In the genomic region with DNA sequence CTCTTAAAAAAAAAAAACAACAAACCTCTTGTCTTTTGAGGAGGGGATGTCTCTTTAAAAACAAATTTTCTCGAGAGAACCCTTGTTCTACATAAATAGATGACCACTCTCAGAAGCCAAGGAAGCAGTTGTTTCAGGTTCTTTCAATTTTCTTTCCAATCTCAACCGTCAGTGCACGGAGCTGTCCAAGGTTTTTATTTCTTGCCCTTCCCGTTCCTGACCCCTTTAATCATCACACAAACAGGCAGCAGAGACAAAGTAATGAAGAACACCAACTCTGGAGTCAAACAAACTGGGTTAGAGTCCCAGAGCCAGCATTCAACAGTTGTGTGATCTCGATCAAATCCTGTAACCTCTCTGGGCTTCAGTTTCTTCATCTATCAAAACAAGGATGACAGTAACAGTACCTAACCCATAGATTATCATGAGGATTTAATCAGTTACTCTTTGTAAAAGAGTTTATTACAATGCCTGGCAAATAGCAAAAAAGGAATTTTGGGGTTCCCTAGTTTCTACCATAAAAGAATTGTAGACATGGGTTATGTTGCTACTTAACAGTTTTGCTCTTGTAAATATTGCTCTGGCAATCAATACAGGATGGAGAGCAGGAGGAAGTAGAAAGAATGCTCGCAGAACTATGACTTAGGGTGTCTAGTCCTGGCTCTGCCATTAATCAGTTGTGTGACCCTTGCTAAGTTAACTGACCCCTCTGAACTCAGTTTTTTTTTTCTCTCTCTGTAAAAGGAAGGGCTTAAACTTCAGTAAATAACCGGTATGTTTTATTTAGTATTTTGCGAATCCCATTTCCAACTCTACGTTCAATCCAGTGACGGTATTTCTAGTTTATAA, we compare ENCODE assay signal across 9 cellular contexts. TPM values are rescaled to one million over a fixed set of nuclear protein-coding genes. Genes with fewer than 3 reads are reported as not detected.
DNase-seq lines count a peak whose midpoint lies in the region; ATAC-seq and TF ChIP-seq lines count a peak whose summit lies in the region.
"Had no signal": no experiment of that assay in that cellular context is flagged by ENCODE, and none has a peak within 500 bp of the region (broad histone marks: within the 10 kb centered on the region; RNA-seq: fewer than 3 reads in every experiment).

No MANE protein-coding gene starts in this region.

- no peak overlapping the region for H2AFZ ChIP-seq in GM23248
- no peak overlapping the region for H2AFZ ChIP-seq in MM.1S (ENCODE audit: low read length)

- H3K27me3 Mint-ChIP-seq in activated naive CD8-positive, alpha-beta T cell treated with anti-CD3 and anti-CD28 coated beads, Interleukin-2, amount 10 ng/mL, durations not matched to agents 7 days and 5 days = peaks cover 16% of the 10 kb centered on the region

- H3K27ac ChIP-seq in GM23248 (no peak overlapping the region), MM.1S (ENCODE audit: low read length) (no peak overlapping the region)

- H3F3A ChIP-seq in GM23248 (ENCODE audit: insufficient read depth) (peaks cover 26% of the 10 kb centered on the region), MM.1S (ENCODE audit: insufficient read depth, low read length) (no peaks in the 10 kb centered on the region)

- H3K36me3 Mint-ChIP-seq in activated naive CD8-positive, alpha-beta T cell treated with anti-CD3 and anti-CD28 coated beads, Interleukin-2, amount 10 ng/mL, durations not matched to agents 7 days and 5 days = peaks cover 6% of the 10 kb centered on the region

- H3K9ac ChIP-seq in GM23248 = no peak overlapping the region
- H3K9ac ChIP-seq in MM.1S (ENCODE audit: low read length) = no peak overlapping the region

- no peak for ATAC-seq in activated naive CD8-positive, alpha-beta T cell treated with anti-CD3 and anti-CD28 coated beads, Interleukin-2, amount 10 ng/mL, durations not matched to agents 7 days and 5 days (ENCODE audit: low read depth)
- no peak for ATAC-seq in GM21515 (IDR thresholded peaks at IDR 0.05; ENCODE audit: unreplicated experiment)

- H3K9me2 ChIP-seq in GM23248 (ENCODE audit: insufficient read depth) = no peaks in the 10 kb centered on the region
- no peaks in the 10 kb centered on the region for H3K9me2 ChIP-seq in MM.1S (replicated peaks; ENCODE audit: insufficient read depth, low read length)

- no peak overlapping the region for H3K27ac Mint-ChIP-seq in activated naive CD8-positive, alpha-beta T cell treated with anti-CD3 and anti-CD28 coated beads, Interleukin-2, amount 10 ng/mL, durations not matched to agents 7 days and 5 days

- DNase-seq in A172 (ENCODE audit: low spot score) = peak; percentile 29
- peak; percentile 64 for DNase-seq in GM23248
- no peak for DNase-seq in activated naive CD8-positive, alpha-beta T cell treated with anti-CD3 and anti-CD28 coated beads, Interleukin-2, amount 10 ng/mL, durations not matched to agents 7 days and 5 days
- peak; percentile 36 for DNase-seq in kidney glomerular epithelial cell (lab: John Stamatoyannopoulos, UW)
- no peak for DNase-seq in MM.1S
- DNase-seq in NCI-H510A (lab: John Stamatoyannopoulos, UW) = no peak
- DNase-seq in activated CD8-positive, alpha-beta memory T cell treated with anti-CD3 and anti-CD28 coated beads for 24 hours = no peak

- TF ChIP-seq CTCF in MM.1S (IDR thresholded peaks at IDR 0.05; ENCODE audit: low read length) = no peak

- in situ Hi-C loops in GM23248 (cut with MboI) = no loop called here

- no peaks in the 10 kb centered on the region for H3K9me3 Mint-ChIP-seq in activated naive CD8-positive, alpha-beta T cell treated with anti-CD3 and anti-CD28 coated beads, Interleukin-2, amount 10 ng/mL, durations not matched to agents 7 days and 5 days

- H4K20me1 ChIP-seq in GM23248 (ENCODE audit: insufficient read depth) (no peaks in the 10 kb centered on the region), MM.1S (ENCODE audit: insufficient read depth, low read length) (no peaks in the 10 kb centered on the region)

- no peaks in the 10 kb centered on the region for H3K36me3 ChIP-seq in GM23248 (ENCODE audit: low read depth)
- no peaks in the 10 kb centered on the region for H3K36me3 ChIP-seq in MM.1S (replicated peaks; ENCODE audit: insufficient read depth, low read length)
- H3K36me3 ChIP-seq: gastroesophageal sphincter had no signal

- H3K79me2 ChIP-seq in GM23248 (ENCODE audit: insufficient read depth) = no peaks in the 10 kb centered on the region
- H3K79me2 ChIP-seq in MM.1S (ENCODE audit: low read length) = no peaks in the 10 kb centered on the region

- H3K4me1 ChIP-seq in GM23248 (ENCODE audit: insufficient read depth) (peaks cover 6% of the 10 kb centered on the region), MM.1S (ENCODE audit: low read length) (no peaks in the 10 kb centered on the region)

- H3K27me3 ChIP-seq in GM23248 (replicated peaks; ENCODE audit: insufficient read depth) (no peaks in the 10 kb centered on the region), MM.1S (replicated peaks; ENCODE audit: insufficient read depth, low read length) (no peaks in the 10 kb centered on the region)
- H3K27me3 ChIP-seq: gastroesophageal sphincter had no signal

- POLR2A ChIA-PET in activated naive CD8-positive, alpha-beta T cell treated with anti-CD3 and anti-CD28 coated beads, Interleukin-2, amount 10 ng/mL, durations not matched to agents 7 days and 5 days (lab: Charles Lee) = interaction anchor here (3.3 kb wide), 1 partner anchor 70 kb away, joined by 10 read pairs; a partner anchor contains a TSS

- H3K4me2 ChIP-seq in GM23248 (ENCODE audit: unreplicated experiment) (no peak overlapping the region), MM.1S (ENCODE audit: low read depth, low read length) (no peak overlapping the region)

- WGBS in GM23248 (ENCODE audit: low coverage in 1 of 2, low lambda C conversion rate in 2 of 2, missing lambda C conversion rate in 2 of 2), 2 experiments = 32 to 39% methylated on average over 10 of the region's 10 CpGs

- H3K4me3 Mint-ChIP-seq in activated naive CD8-positive, alpha-beta T cell treated with anti-CD3 and anti-CD28 coated beads, Interleukin-2, amount 10 ng/mL, durations not matched to agents 7 days and 5 days = peak overlapping the region; percentile 86

- H3K9me3 ChIP-seq in GM23248 (ENCODE audit: low read depth) (no peaks in the 10 kb centered on the region), MM.1S (replicated peaks; ENCODE audit: insufficient read depth, low read length) (no peaks in the 10 kb centered on the region)
- H3K9me3 ChIP-seq: gastroesophageal sphincter had no signal

- H3K4me3 ChIP-seq in GM23248 (no peak overlapping the region), MM.1S (ENCODE audit: low read length) (no peak overlapping the region)

- peaks cover 27% of the 10 kb centered on the region for H3K4me1 Mint-ChIP-seq in activated naive CD8-positive, alpha-beta T cell treated with anti-CD3 and anti-CD28 coated beads, Interleukin-2, amount 10 ng/mL, durations not matched to agents 7 days and 5 days

RNA-seq across cellular contexts. Expression of a gene that starts 1.0 kb away (rescaled TPM):
- not detected in 2 replicates for total RNA-seq in A172 (2014; rRNA removed; shearing (Covaris generic))
- total RNA-seq in GM23248 (2014; rRNA removed; shearing (Covaris generic)) = 0.63 and 4.9 TPM in 2 replicates
- 1.2 and 1.8 TPM in 2 replicates for polyA plus RNA-seq in GM23248 (2016; fragmentation: Nextera tagmentation; extraction: Ambion mirVana)
- under 1 TPM; 0.43 to 0.75 TPM for total RNA-seq in activated naive CD8-positive, alpha-beta T cell treated with anti-CD3 and anti-CD28 coated beads, Interleukin-2, amount 10 ng/mL, durations not matched to agents 7 days and 5 days

Comparison
In these comparisons a context has a peak if more than half of its experiments do, and no peak if none do; other contexts are left out.
1. DNase-seq: peak in A172 (single experiment), GM23248 (single experiment) and kidney glomerular epithelial cell (single experiment); none in activated naive CD8-positive, alpha-beta T cell treated with anti-CD3 and anti-CD28 coated beads, Interleukin-2, amount 10 ng/mL, durations not matched to agents 7 days and 5 days (single experiment), MM.1S (single experiment), NCI-H510A (single experiment) and activated CD8-positive, alpha-beta memory T cell treated with anti-CD3 and anti-CD28 coated beads for 24 hours (single experiment).